Comparison of ENCODE assay signal across 8 cellular contexts in genomic region chr1:36161656-36162531, GRCh38. TPM values are rescaled to one million over a fixed set of nuclear protein-coding genes. Genes with fewer than 3 reads are reported as not detected.
DNase-seq lines count a peak whose midpoint lies in the region; ATAC-seq, FAIRE-seq and TF ChIP-seq lines count a peak whose summit lies in the region.

No MANE protein-coding gene starts in this region.

- no peak overlapping the region for H2AFZ ChIP-seq in SK-N-SH (ENCODE audit: low read depth)

- no peaks in the 10 kb centered on the region for H3K9me2 ChIP-seq in SK-N-SH

- FAIRE-seq in kidney (lab: Jason Lieb, UNC) = no peak

- H3K9ac ChIP-seq in SK-N-SH (peak overlapping the region; percentile 80; the same call in 1 of the 2 replicates), SK-N-MC (ENCODE audit: insufficient read length) (peak overlapping the region; percentile 66), kidney (ENCODE audit: low read length in 2 of 2) (peak overlapping the region in 1 of 2 donors; percentile 8)

- no peak for TF ChIP-seq EP300 in SK-N-SH (IDR thresholded peaks at IDR 0.05; ENCODE audit: borderline replicate concordance in 1 of 2, low read depth in 1 of 2, low read length in 1 of 2)

- WGBS in SK-N-SH (ENCODE audit: low lambda C conversion rate) = 69% methylated on average over 14 of the region's 14 CpGs

- POLR2A ChIA-PET in SK-N-SH (lab: Yijun Ruan, JAX) = interaction anchor here (1.0 to 2.3 kb wide), 3 partner anchors 10 to 21 kb away, joined by 3 to 5 read pairs (median 5); no protein-coding TSS in a partner anchor

- TF ChIP-seq CTCF in SK-N-SH (IDR thresholded peaks at IDR 0.05) (no peak), kidney (IDR thresholded peaks at IDR 0.05; ENCODE audit: borderline replicate concordance, extremely low read depth, insufficient read depth) (no peak)

- H3K9me3 ChIP-seq in SK-N-SH (no peaks in the 10 kb centered on the region), SK-N-MC (ENCODE audit: low read depth, low read length) (no peaks in the 10 kb centered on the region), kidney (ENCODE audit: control insufficient read depth in 1 of 2, low read length in 2 of 2) (no peaks in the 10 kb centered on the region)

- CTCF ChIA-PET in SK-N-SH (lab: Yijun Ruan, JAX) = interaction anchor here (0.6 to 4.8 kb wide), 12 partner anchors 7 to 517 kb away, joined by 3 to 49 read pairs (median 4); partner anchors contain the start of gene TRAPPC3

- peaks cover 10% of the 10 kb centered on the region for H3F3A ChIP-seq in SK-N-SH (replicated peaks; ENCODE audit: insufficient read depth)

- DNase-seq in SK-N-SH = no peak
- no peak for DNase-seq in SK-N-MC (ENCODE audit: low read depth, low spot score)
- DNase-seq in astrocyte of the hippocampus (ENCODE audit: low read depth, low spot score) = peak; percentile 60
- DNase-seq in kidney = peak; percentile 86
- DNase-seq in stimulated activated CD4-positive, alpha-beta T cell treated with anti-CD3 and anti-CD28 coated beads, Interleukin-4, amount 100 ng/mL, for 24 hours = peak; percentile 36

- ATAC-seq in SK-N-SH treated with all-trans-retinoic acid at 6 μM for 48 hours (no peak), HG02884 (IDR thresholded peaks at IDR 0.05; ENCODE audit: unreplicated experiment) (no peak), GM21381 (IDR thresholded peaks at IDR 0.05; ENCODE audit: unreplicated experiment) (no peak)

- no peak for TF ChIP-seq RAD21 in SK-N-SH (IDR thresholded peaks at IDR 0.05; ENCODE audit: low read length)

- H3K27me3 ChIP-seq in SK-N-SH (ENCODE audit: insufficient read depth) = no peaks in the 10 kb centered on the region

- peaks cover 35 to 44% of the 10 kb centered on the region in 2 experiments for H3K4me1 ChIP-seq in SK-N-SH (ENCODE audit: control insufficient read depth in 1 of 2, insufficient read depth in 2 of 2, low read depth in 1 of 2, low read length in 1 of 2)
- peaks cover 21 to 33% of the 10 kb centered on the region in 2 donors for H3K4me1 ChIP-seq in kidney (ENCODE audit: control insufficient read depth in 1 of 2, insufficient read depth in 1 of 2, low read depth in 1 of 2, low read length in 2 of 2)

- H3K36me3 ChIP-seq in SK-N-SH (replicated peaks in 1 of 2; ENCODE audit: control insufficient read depth in 1 of 2, insufficient read depth in 2 of 2, low read length in 1 of 2) (peaks cover 8 to 24% of the 10 kb centered on the region in 2 experiments), SK-N-MC (ENCODE audit: insufficient read depth, low read length) (peaks cover 22% of the 10 kb centered on the region; the same call in 1 of the 2 replicates), kidney (ENCODE audit: control insufficient read depth in 1 of 2, insufficient read depth in 2 of 2, low read length in 2 of 2) (peaks cover 2 to 5% of the 10 kb centered on the region in 2 donors)

- peaks cover 100% of the 10 kb centered on the region for H3K79me2 ChIP-seq in SK-N-SH (ENCODE audit: insufficient read depth)

- intact Hi-C loops in kidney (cut with DNase I) = no loop called here

- H4K20me1 ChIP-seq in SK-N-SH (ENCODE audit: insufficient read depth) = peaks cover 99% of the 10 kb centered on the region

- peak overlapping the region; percentile 47 to 72; a peak in 2 of 4 replicates for H3K4me3 ChIP-seq in SK-N-SH (ENCODE audit: low read depth in 2 of 2, low read length in 1 of 2)
- H3K4me3 ChIP-seq in SK-N-MC = peak overlapping the region; percentile 49
- H3K4me3 ChIP-seq in kidney (ENCODE audit: low read length in 2 of 2) = peak overlapping the region; percentile 21 to 30

- peak overlapping the region; percentile 81 to 83 for H3K27ac ChIP-seq in SK-N-SH (ENCODE audit: low read depth in 2 of 2, low read length in 1 of 2)
- peak overlapping the region; percentile 77 for H3K27ac ChIP-seq in SK-N-MC
- peak overlapping the region; percentile 72 to 88 for H3K27ac ChIP-seq in kidney (ENCODE audit: low read depth in 2 of 2, low read length in 2 of 2)

- H3K4me2 ChIP-seq in SK-N-SH = peak overlapping the region; percentile 98

TF ChIP-seq in SK-N-SH, 30 proteins besides CTCF, POLR2A, EP300 and RAD21:
- no peak for TF ChIP-seq IRF3 (IDR thresholded peaks at IDR 0.05; ENCODE audit: low read depth, low read length)
- TF ChIP-seq MEF2A (IDR thresholded peaks at IDR 0.05; ENCODE audit: borderline replicate concordance, low read depth) = no peak
- no peak for TF ChIP-seq RCOR1 (IDR thresholded peaks at IDR 0.05; ENCODE audit: low read length)
- no peak for TF ChIP-seq JUND (IDR thresholded peaks at IDR 0.05)

TF ChIP-seq in SK-N-SH treated with all-trans-retinoic acid at 6 μM for 48 hours, 23 proteins besides CTCF, POLR2A, EP300 and RAD21:
- TF ChIP-seq ZFP3 (CRISPR knock-in tag; IDR thresholded peaks at IDR 0.05) (no peak), TOX (CRISPR knock-in tag; IDR thresholded peaks at IDR 0.05; ENCODE audit: borderline replicate concordance) (no peak), OSR1 (CRISPR knock-in tag; IDR thresholded peaks at IDR 0.05) (no peak), POU6F1 (CRISPR knock-in tag; IDR thresholded peaks at IDR 0.05; ENCODE audit: borderline replicate concordance, low read depth) (no peak), ZNF8 (CRISPR knock-in tag; IDR thresholded peaks at IDR 0.05) (no peak), ESRRG (CRISPR knock-in tag; IDR thresholded peaks at IDR 0.05) (no peak), ZC3H10 (CRISPR knock-in tag; IDR thresholded peaks at IDR 0.05) (no peak), SNAI2 (CRISPR knock-in tag; IDR thresholded peaks at IDR 0.05) (no peak), RARB (CRISPR knock-in tag; IDR thresholded peaks at IDR 0.05) (no peak), PPARA (CRISPR knock-in tag; IDR thresholded peaks at IDR 0.05; ENCODE audit: borderline replicate concordance) (no peak), ARNTL (CRISPR knock-in tag; IDR thresholded peaks at IDR 0.05; ENCODE audit: borderline replicate concordance, low read depth) (no peak), ISL1 (CRISPR knock-in tag; IDR thresholded peaks at IDR 0.05) (no peak), ZNF70 (CRISPR knock-in tag; IDR thresholded peaks at IDR 0.05) (no peak)

RNA-seq across cellular contexts. Expression of gene MAP7D1, which starts 5.9 kb away (rescaled TPM):
- polyA plus RNA-seq in SK-N-SH (2012; rRNA removed) (40.6 and 69.9 TPM in 2 replicates), kidney (ENCODE audit: insufficient read depth, low read depth, low replicate concordance) (47.5 TPM)
- polyA plus RNA-seq in SK-N-SH (2012; cell fraction: cytosol; rRNA removed) = 78.2 and 85.1 TPM in 2 replicates
- 137 and 148 TPM in 2 replicates for polyA plus RNA-seq in SK-N-SH (2012; cell fraction: nucleus; rRNA removed)
- total RNA-seq in kidney = 78.7 TPM

RNA-seq across cellular contexts. Expression of gene TRAPPC3, which starts 12.6 kb away (rescaled TPM):
- polyA plus RNA-seq in SK-N-SH (2012; rRNA removed) (149 and 169 TPM in 2 replicates), kidney (ENCODE audit: insufficient read depth, low read depth, low replicate concordance) (102 TPM)
- polyA plus RNA-seq in SK-N-SH (2012; cell fraction: cytosol; rRNA removed) = 172 and 173 TPM in 2 replicates
- 83.1 and 92.3 TPM in 2 replicates for polyA plus RNA-seq in SK-N-SH (2012; cell fraction: nucleus; rRNA removed)
- total RNA-seq in kidney = 58.4 TPM

RNA-seq across cellular contexts. Expression of gene COL8A2, which starts 36.9 kb away (rescaled TPM):
- 2.6 and 3.1 TPM in 2 replicates for polyA plus RNA-seq in SK-N-SH (2012; rRNA removed)
- polyA plus RNA-seq in SK-N-SH (2012; cell fraction: cytosol; rRNA removed) = 1.6 and 2.6 TPM in 2 replicates
- polyA plus RNA-seq in SK-N-SH (2012; cell fraction: nucleus; rRNA removed) = 2.3 and 2.6 TPM in 2 replicates
- total RNA-seq in kidney = 6.4 TPM
- polyA plus RNA-seq in kidney (ENCODE audit: insufficient read depth, low read depth, low replicate concordance) = 0.90 TPM

Comparison
In these comparisons a context has a peak if more than half of its experiments do, and no peak if none do; other contexts are left out.
1. DNase-seq: peak in astrocyte of the hippocampus (single experiment), kidney (single experiment) and stimulated activated CD4-positive, alpha-beta T cell treated with anti-CD3 and anti-CD28 coated beads, Interleukin-4, amount 100 ng/mL, for 24 hours (single experiment); none in SK-N-SH (single experiment) and SK-N-MC (single experiment).
2. Peak in every context shown above with its lines, with median percentiles within 50 percentile points of each other: H3K27ac ChIP-seq and H3K4me3 ChIP-seq.